Comparison of ENCODE assay signal across 20 cellular contexts in the genomic region with DNA sequence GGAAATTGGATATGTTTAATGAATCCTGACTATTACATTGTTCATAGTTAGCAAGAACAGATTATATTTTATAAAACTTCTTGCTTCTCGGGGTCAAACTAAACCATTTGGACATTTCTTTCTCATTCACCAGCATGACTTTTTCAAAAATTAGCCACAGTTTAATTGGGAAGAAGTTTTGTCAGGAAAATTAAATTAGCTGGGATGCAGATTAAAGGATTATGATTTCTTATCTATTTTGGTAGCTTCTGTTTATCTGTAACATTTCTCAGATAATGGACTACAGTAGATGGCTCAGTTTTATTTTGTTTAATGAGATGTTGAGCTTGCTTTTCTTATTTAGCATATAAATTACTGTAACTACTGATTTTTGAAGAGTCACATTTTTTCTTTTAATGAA. TPM values are rescaled to one million over a fixed set of nuclear protein-coding genes. Genes with fewer than 3 reads are reported as not detected.
DNase-seq lines count a peak whose midpoint lies in the region; TF ChIP-seq lines count a peak whose summit lies in the region.
"Had no signal": no experiment of that assay in that cellular context is flagged by ENCODE, and none has a peak within 500 bp of the region (broad histone marks: within the 10 kb centered on the region; RNA-seq: fewer than 3 reads in every experiment).

No MANE protein-coding gene starts in this region.

- H3K79me2 ChIP-seq in OCI-LY1 (ENCODE audit: insufficient read depth, low read length) (no peaks in the 10 kb centered on the region), smooth muscle cell (ENCODE audit: low read depth) (no peaks in the 10 kb centered on the region)

- H2AFZ ChIP-seq in OCI-LY1 (ENCODE audit: low read length) = 0 out of 2 replicates have a peak overlapping the region, but pooled peaks have one; percentile 62
- H2AFZ ChIP-seq in smooth muscle cell (ENCODE audit: low read depth) = no peak overlapping the region
- H2AFZ ChIP-seq: GM23338 had no signal

- H3K4me1 ChIP-seq in OCI-LY1 (ENCODE audit: insufficient read depth, low read length, severe bottlenecking) (peaks cover 12% of the 10 kb centered on the region), smooth muscle cell (ENCODE audit: low read depth) (no peaks in the 10 kb centered on the region), SJCRH30 (no peaks in the 10 kb centered on the region; the same call in 1 of the 2 replicates)
- H3K4me1 ChIP-seq: HAP-1 had no signal

- H3K4me3 ChIP-seq in OCI-LY1 (ENCODE audit: low read depth, low read length, poor library complexity, severe bottlenecking) (no peak overlapping the region), smooth muscle cell (no peak overlapping the region), SJCRH30 (no peak overlapping the region)
- H3K4me3 ChIP-seq: BLaER1 treated with 17β-estradiol and CSF1 and Interleukin-3, amounts not matched to agents 10 nM and 100 nM; GM12878; GM23338; HAP-1 had no signal

- H3K9me2 ChIP-seq in OCI-LY1 (ENCODE audit: low read depth, low read length) = no peaks in the 10 kb centered on the region

- TF ChIP-seq CTCF in OCI-LY1 (IDR thresholded peaks at IDR 0.05; ENCODE audit: low read length) (no peak), VCaP (conservative IDR thresholded peaks at IDR 0.05) (no peak), smooth muscle cell (IDR thresholded peaks at IDR 0.05; ENCODE audit: borderline replicate concordance, insufficient read depth, poor library complexity, severe bottlenecking) (no peak)

- DNase-seq in smooth muscle cell (lab: John Stamatoyannopoulos, UW; ENCODE audit: unreplicated experiment) (no peak), SJCRH30 (no peak), NCI-H2107 treated with DMSO at 0.1 percent for 48 hours (lab: John Stamatoyannopoulos, UW; ENCODE audit: unreplicated experiment) (no peak), dedifferentiated amniotic fluid mesenchymal stem cell (ENCODE audit: extremely low spot score) (no peak)
- DNase-seq: ACHN; AML-193; BE2C; CD4-positive, alpha-beta T cell; CD8-positive, alpha-beta memory T cell; DMS 273 treated with DMSO at 0.1 percent for 48 hours; DMS79; EL; GDM1; HFFc6 had no signal

- H3K27ac ChIP-seq in OCI-LY1 (ENCODE audit: low read depth, low read length, poor library complexity, severe bottlenecking) = no peak overlapping the region
- H3K27ac ChIP-seq in VCaP = 0 out of 2 replicates have a peak overlapping the region, but pooled peaks have one; percentile 1
- no peak overlapping the region for H3K27ac ChIP-seq in smooth muscle cell (ENCODE audit: low read depth)
- H3K27ac ChIP-seq in SJCRH30 = no peak overlapping the region
- H3K27ac ChIP-seq: BLaER1 treated with 17β-estradiol and CSF1 and Interleukin-3, amounts not matched to agents 10 nM and 100 nM had no signal

- H3K36me3 ChIP-seq in OCI-LY1 (ENCODE audit: insufficient read depth, low read length) (no peaks in the 10 kb centered on the region), smooth muscle cell (ENCODE audit: low read depth) (no peaks in the 10 kb centered on the region), SJCRH30 (no peaks in the 10 kb centered on the region)
- H3K36me3 ChIP-seq: BE2C; BLaER1 treated with 17β-estradiol and CSF1 and Interleukin-3, amounts not matched to agents 10 nM and 100 nM; HAP-1 had no signal

- H3F3A ChIP-seq in OCI-LY1 (ENCODE audit: insufficient read depth, low read length) = no peaks in the 10 kb centered on the region; the same call in 1 of the 2 replicates
- H3F3A ChIP-seq in smooth muscle cell (ENCODE audit: low read depth) = no peaks in the 10 kb centered on the region

- no peaks in the 10 kb centered on the region for H4K20me1 ChIP-seq in OCI-LY1 (ENCODE audit: insufficient read depth, low read length)
- no peaks in the 10 kb centered on the region for H4K20me1 ChIP-seq in smooth muscle cell (ENCODE audit: low read depth)
- H4K20me1 ChIP-seq: BLaER1 treated with 17β-estradiol and CSF1 and Interleukin-3, amounts not matched to agents 10 nM and 100 nM had no signal

- H3K9me3 ChIP-seq in OCI-LY1 (ENCODE audit: low read length) = no peaks in the 10 kb centered on the region
- no peaks in the 10 kb centered on the region for H3K9me3 ChIP-seq in smooth muscle cell (replicated peaks; ENCODE audit: low read depth)
- H3K9me3 ChIP-seq in SJCRH30 (replicated peaks) = no peaks in the 10 kb centered on the region
- H3K9me3 ChIP-seq: BE2C; BLaER1 treated with 17β-estradiol and CSF1 and Interleukin-3, amounts not matched to agents 10 nM and 100 nM; HAP-1 had no signal

- H3K27me3 ChIP-seq in OCI-LY1 (ENCODE audit: insufficient read depth, low read length) (no peaks in the 10 kb centered on the region), smooth muscle cell (ENCODE audit: low read depth) (peaks cover 14% of the 10 kb centered on the region), SJCRH30 (no peaks in the 10 kb centered on the region)
- H3K27me3 ChIP-seq: BE2C; BLaER1 treated with 17β-estradiol and CSF1 and Interleukin-3, amounts not matched to agents 10 nM and 100 nM had no signal

- WGBS in smooth muscle cell (ENCODE audit: low lambda C conversion rate) = 77% methylated on average over 1 of the region's 1 CpG

- H3K4me2 ChIP-seq in OCI-LY1 (ENCODE audit: low read length) (no peak overlapping the region), smooth muscle cell (peak overlapping the region; percentile 47)
- H3K4me2 ChIP-seq: BLaER1 treated with 17β-estradiol and CSF1 and Interleukin-3, amounts not matched to agents 10 nM and 100 nM; GM23338 had no signal

- H3K9ac ChIP-seq in OCI-LY1 (ENCODE audit: low read length) (no peak overlapping the region), smooth muscle cell (ENCODE audit: low read depth) (no peak overlapping the region)
- H3K9ac ChIP-seq: BLaER1 treated with 17β-estradiol and CSF1 and Interleukin-3, amounts not matched to agents 10 nM and 100 nM had no signal

RNA-seq across cellular contexts. Expression of gene TMX4, which starts 26.4 kb away (rescaled TPM):
- 13.7 and 13.9 TPM in 2 replicates for total RNA-seq in smooth muscle cell
- 14.1 and 21.5 TPM in 2 replicates for polyA plus RNA-seq in smooth muscle cell
- total RNA-seq in SJCRH30 (2014; rRNA removed; shearing (Covaris generic)) = 119 and 125 TPM in 2 replicates
